8 cellular contexts compared by ENCODE assay signal in the genomic region with DNA sequence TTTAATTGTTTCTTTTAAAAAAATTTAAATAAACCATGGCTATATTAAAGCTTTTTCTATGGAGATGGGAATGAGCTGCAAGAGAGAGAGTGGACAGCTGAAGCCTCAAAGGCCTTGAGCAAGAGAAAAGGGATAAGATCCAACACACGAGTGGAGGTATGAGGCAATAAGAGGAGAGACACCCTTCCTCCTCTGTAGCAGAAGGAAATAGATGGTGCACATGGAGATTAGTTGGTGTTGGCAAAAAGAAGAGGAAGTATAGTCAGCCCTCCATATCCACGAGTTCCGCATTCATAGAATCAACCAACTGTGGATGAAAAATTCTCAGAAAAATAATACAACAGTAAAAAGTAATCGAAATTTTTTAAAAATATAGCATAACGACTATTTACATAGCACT. TPM values are rescaled to one million over a fixed set of nuclear protein-coding genes. Genes with fewer than 3 reads are reported as not detected.
DNase-seq lines count a peak whose midpoint lies in the region; ATAC-seq and TF ChIP-seq lines count a peak whose summit lies in the region.

No MANE protein-coding gene starts in this region.

- peaks cover 30% of the 10 kb centered on the region for H3K36me3 Mint-ChIP-seq in T-helper 2 cell treated with Interferon-gamma antibody and Interleukin-4, amounts not matched to agents 5 μg/mL and 100 μg/mL, for 36 hours (ENCODE audit: low read depth)
- peaks cover 36% of the 10 kb centered on the region for H3K36me3 Mint-ChIP-seq in activated CD8-positive, alpha-beta T cell treated with anti-CD3 and anti-CD28 coated beads, Interleukin-2, amount 10 ng/mL, durations not matched to agents 7 days and 5 days (ENCODE audit: low read depth)

- H3K27me3 ChIP-seq in right atrium auricular region (no peaks in the 10 kb centered on the region), testis (no peaks in the 10 kb centered on the region)

- H3K4me1 ChIP-seq in right atrium auricular region, result peaks cover 0 to 51% of the 10 kb centered on the region in 2 donors
- H3K4me1 ChIP-seq in testis, result no peaks in the 10 kb centered on the region

- no peaks in the 10 kb centered on the region for H3K36me3 ChIP-seq in right atrium auricular region
- no peaks in the 10 kb centered on the region for H3K36me3 ChIP-seq in testis (ENCODE audit: low read depth, missing control alignments)

- no peak for TF ChIP-seq CTCF in right atrium auricular region (IDR thresholded peaks at IDR 0.05)
- TF ChIP-seq CTCF in testis (IDR thresholded peaks at IDR 0.05), result no peak

- ATAC-seq in activated CD8-positive, alpha-beta T cell treated with anti-CD3 and anti-CD28 coated beads, Interleukin-2, amount 10 ng/mL, durations not matched to agents 7 days and 5 days, result no peak
- ATAC-seq in GM21723 (IDR thresholded peaks at IDR 0.05; ENCODE audit: unreplicated experiment), result no peak

- WGBS in testis, 2 donors, result 51 to 59% methylated on average over 5 of the region's 5 CpGs

- peak overlapping the region in 1 of 2 donors; percentile 41 for H3K4me3 ChIP-seq in right atrium auricular region
- H3K4me3 ChIP-seq in testis, result no peak overlapping the region

- H3K9me3 ChIP-seq in right atrium auricular region (no peaks in the 10 kb centered on the region), testis (no peaks in the 10 kb centered on the region)

- peaks cover 24% of the 10 kb centered on the region for H3K4me1 Mint-ChIP-seq in T-helper 2 cell treated with Interferon-gamma antibody and Interleukin-4, amounts not matched to agents 5 μg/mL and 100 μg/mL, for 36 hours (ENCODE audit: low read depth)
- H3K4me1 Mint-ChIP-seq in activated CD8-positive, alpha-beta T cell treated with anti-CD3 and anti-CD28 coated beads, Interleukin-2, amount 10 ng/mL, durations not matched to agents 7 days and 5 days (ENCODE audit: low read depth), result peaks cover 21% of the 10 kb centered on the region

- no peaks in the 10 kb centered on the region for H3K9me3 Mint-ChIP-seq in T-helper 2 cell treated with Interferon-gamma antibody and Interleukin-4, amounts not matched to agents 5 μg/mL and 100 μg/mL, for 36 hours
- no peaks in the 10 kb centered on the region for H3K9me3 Mint-ChIP-seq in activated CD8-positive, alpha-beta T cell treated with anti-CD3 and anti-CD28 coated beads, Interleukin-2, amount 10 ng/mL, durations not matched to agents 7 days and 5 days (ENCODE audit: insufficient read depth)

- no peak for TF ChIP-seq POLR2A in testis (IDR thresholded peaks at IDR 0.05)

- CTCF ChIA-PET in activated CD8-positive, alpha-beta T cell treated with anti-CD3 and anti-CD28 coated beads, Interleukin-2, amount 10 ng/mL, durations not matched to agents 7 days and 5 days (lab: Charles Lee), result interaction anchor here (1.7 to 2.1 kb wide), 2 partner anchors 99 to 150 kb away, joined by 4 to 11 read pairs; no protein-coding TSS in a partner anchor

- peaks cover 2% of the 10 kb centered on the region for H3K27me3 Mint-ChIP-seq in T-helper 2 cell treated with Interferon-gamma antibody and Interleukin-4, amounts not matched to agents 5 μg/mL and 100 μg/mL, for 36 hours (ENCODE audit: low read depth)
- no peaks in the 10 kb centered on the region for H3K27me3 Mint-ChIP-seq in activated CD8-positive, alpha-beta T cell treated with anti-CD3 and anti-CD28 coated beads, Interleukin-2, amount 10 ng/mL, durations not matched to agents 7 days and 5 days (ENCODE audit: low read depth)

- no peak for DNase-seq in T-helper 2 cell treated with Interferon-gamma antibody and Interleukin-4, amounts not matched to agents 5 μg/mL and 100 μg/mL, for 36 hours (ENCODE audit: low spot score)
- DNase-seq in T-helper 2 cell (no peak), right atrium auricular region (ENCODE audit: low spot score) (no peak), testis (no peak), ureter (ENCODE audit: low spot score) (no peak), RKO (ENCODE audit: low spot score) (no peak)
- no peak for DNase-seq in activated CD8-positive, alpha-beta T cell treated with anti-CD3 and anti-CD28 coated beads, Interleukin-2, amount 10 ng/mL, durations not matched to agents 7 days and 5 days

- H3K27ac ChIP-seq in right atrium auricular region (peak overlapping the region; percentile 63 to 66), testis (peak overlapping the region; percentile 39 to 73)

- peak overlapping the region; percentile 99 for H3K4me3 Mint-ChIP-seq in T-helper 2 cell treated with Interferon-gamma antibody and Interleukin-4, amounts not matched to agents 5 μg/mL and 100 μg/mL, for 36 hours
- peak overlapping the region; percentile 85 for H3K4me3 Mint-ChIP-seq in activated CD8-positive, alpha-beta T cell treated with anti-CD3 and anti-CD28 coated beads, Interleukin-2, amount 10 ng/mL, durations not matched to agents 7 days and 5 days

- H3K27ac Mint-ChIP-seq in T-helper 2 cell treated with Interferon-gamma antibody and Interleukin-4, amounts not matched to agents 5 μg/mL and 100 μg/mL, for 36 hours, result peak overlapping the region; percentile 72
- H3K27ac Mint-ChIP-seq in activated CD8-positive, alpha-beta T cell treated with anti-CD3 and anti-CD28 coated beads, Interleukin-2, amount 10 ng/mL, durations not matched to agents 7 days and 5 days, result peak overlapping the region; percentile 75

- POLR2A ChIA-PET in activated CD8-positive, alpha-beta T cell treated with anti-CD3 and anti-CD28 coated beads, Interleukin-2, amount 10 ng/mL, durations not matched to agents 7 days and 5 days (lab: Charles Lee), result interaction anchor here (1.5 kb wide), 1 partner anchor 63 kb away, joined by 6 read pairs; the partner anchor contains the start of gene ATP6AP2

- intact Hi-C loops in testis (cut with DNase I; ENCODE audit: low total_unique reads), result no loop called here

RNA-seq across cellular contexts. Expression of gene CXorf38, which starts 3.2 kb away (rescaled TPM):
- total RNA-seq in activated CD8-positive, alpha-beta T cell treated with anti-CD3 and anti-CD28 coated beads, Interleukin-2, amount 10 ng/mL, durations not matched to agents 7 days and 5 days, result 10 to 100 TPM; 19.3 to 19.9 TPM
- 1 to 10 TPM; 8.2 to 9.1 TPM for total RNA-seq in right atrium auricular region
- 1 to 10 TPM; 6.2 to 9.3 TPM for total RNA-seq in testis
- polyA plus RNA-seq in testis (ENCODE audit: insufficient read depth, low read depth, low replicate concordance), result 4.9 TPM
- total RNA-seq in ureter, result 23.1 TPM

RNA-seq across cellular contexts. Expression of gene MPC1L, which starts 20.9 kb away (rescaled TPM):
- total RNA-seq in activated CD8-positive, alpha-beta T cell treated with anti-CD3 and anti-CD28 coated beads, Interleukin-2, amount 10 ng/mL, durations not matched to agents 7 days and 5 days, result not detected
- total RNA-seq in right atrium auricular region, result not detected
- total RNA-seq in testis, result 10 to 100 TPM in 1 of 2 donors, 1 to 10 TPM in 1; 8.5 to 11.4 TPM
- 17.3 TPM for polyA plus RNA-seq in testis (ENCODE audit: insufficient read depth, low read depth, low replicate concordance)
- total RNA-seq in ureter, result not detected
